13 cellular contexts compared by ENCODE assay signal in the genomic region with DNA sequence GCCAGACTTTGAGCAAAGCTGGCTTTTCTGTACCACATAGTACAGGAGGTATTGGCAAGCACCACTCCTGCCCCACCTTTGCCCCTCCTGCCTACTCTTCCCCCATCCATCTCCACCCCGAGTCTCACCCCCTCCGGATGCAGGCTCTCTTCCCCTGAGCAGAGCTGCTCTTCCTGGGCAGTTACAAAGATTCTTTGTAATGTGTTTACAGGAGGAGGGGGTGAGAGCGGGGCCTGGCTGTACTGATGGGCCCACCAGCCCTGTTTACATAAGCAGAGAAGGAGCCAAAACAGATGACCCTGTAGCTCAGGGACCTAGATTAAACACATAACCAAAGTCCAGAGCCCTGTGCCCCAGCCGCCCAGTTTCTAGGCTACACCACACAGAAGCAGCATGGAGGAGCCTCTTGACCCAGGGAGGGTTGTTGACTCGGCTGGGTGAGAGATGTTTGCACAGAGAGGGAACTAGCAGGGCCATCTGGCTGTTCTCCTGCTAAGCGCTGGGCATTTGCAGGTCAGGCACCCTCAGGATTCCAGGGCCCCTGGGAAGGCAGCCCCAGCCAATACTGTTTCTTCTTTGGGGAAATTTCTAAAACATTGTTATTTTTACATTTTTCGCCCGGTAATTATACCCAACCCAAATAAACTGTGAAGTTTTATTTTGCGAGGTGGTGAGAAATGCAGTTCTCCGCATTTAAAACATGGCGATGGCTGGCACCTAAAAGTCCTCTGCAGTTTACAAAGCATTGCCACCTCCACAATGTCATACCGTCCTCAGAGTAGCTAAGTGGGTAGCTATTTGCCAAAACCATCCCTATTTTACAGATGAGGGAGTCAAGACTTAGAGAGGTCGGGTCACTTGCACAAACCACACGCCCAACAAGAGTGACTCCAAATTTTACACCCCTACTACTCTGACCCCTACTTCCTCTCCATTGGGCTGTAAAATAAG. TPM values are rescaled to one million over a fixed set of nuclear protein-coding genes. Genes with fewer than 3 reads are reported as not detected.
DNase-seq lines count a peak whose midpoint lies in the region; ATAC-seq and TF ChIP-seq lines count a peak whose summit lies in the region.
"Had no signal": no experiment of that assay in that cellular context is flagged by ENCODE, and none has a peak within 500 bp of the region (broad histone marks: within the 10 kb centered on the region; RNA-seq: fewer than 3 reads in every experiment).

No MANE protein-coding gene starts in this region.

- intact Hi-C loops in sigmoid colon (cut with DNase I) = no loop called here

- H3K27ac ChIP-seq in SJCRH30 = no peak overlapping the region
- no peak overlapping the region for H3K27ac ChIP-seq in sigmoid colon
- H3K27ac ChIP-seq: epithelial cell of prostate, PC-9 had no signal

- H3K9me3 ChIP-seq in SJCRH30 (replicated peaks) (no peaks in the 10 kb centered on the region), sigmoid colon (no peaks in the 10 kb centered on the region), MG63 (no peaks in the 10 kb centered on the region)

- no peak for TF ChIP-seq CTCF in sigmoid colon (IDR thresholded peaks at IDR 0.05)

- H3K4me3 ChIP-seq in SJCRH30 (no peak overlapping the region), sigmoid colon (no peak overlapping the region), MG63 (no peak overlapping the region)
- H3K4me3 ChIP-seq: PC-9 had no signal

- no peak for TF ChIP-seq POLR2A in sigmoid colon (IDR thresholded peaks at IDR 0.05)

- H3K36me3 ChIP-seq in SJCRH30 = no peaks in the 10 kb centered on the region
- H3K36me3 ChIP-seq in sigmoid colon = no peaks in the 10 kb centered on the region
- H3K36me3 ChIP-seq in MG63 = no peaks in the 10 kb centered on the region

- peak; percentile 98 for DNase-seq in NCI-H1092 treated with DMSO at 0.1 percent for 48 hours (lab: John Stamatoyannopoulos, UW)
- peak; percentile 26 to 47 for DNase-seq in SJCRH30
- DNase-seq in islet precursor cell = peak; percentile 68
- peak; percentile 25 for DNase-seq in sigmoid colon
- no peak for DNase-seq in MG63
- DNase-seq: activated CD4-positive, alpha-beta T cell treated with anti-CD3 and anti-CD28 coated beads for 1 hour; PC-9; stimulated activated naive CD8-positive, alpha-beta T cell treated with anti-CD3 and anti-CD28 coated beads, Interleukin-15, amount 100 ng/mL, for 72 hours had no signal

- H3K27me3 ChIP-seq in SJCRH30 (no peaks in the 10 kb centered on the region), sigmoid colon (no peaks in the 10 kb centered on the region), MG63 (no peaks in the 10 kb centered on the region)

- no peak for TF ChIP-seq EP300 in sigmoid colon (IDR thresholded peaks at IDR 0.05)

- WGBS in sigmoid colon, 2 donors = 14 to 48% methylated on average over 14 of the region's 14 CpGs

- ATAC-seq in GM18873 (IDR thresholded peaks at IDR 0.05; ENCODE audit: low FRiP score, unreplicated experiment) (no peak), HG02763 (IDR thresholded peaks at IDR 0.05; ENCODE audit: unreplicated experiment) (no peak), HG02759 (IDR thresholded peaks at IDR 0.05; ENCODE audit: unreplicated experiment) (no peak)
- ATAC-seq: activated naive CD4-positive, alpha-beta T cell treated with anti-CD3 and anti-CD28 coated beads, Interleukin-2, amount 50 U/mL, for 72 hours; stimulated activated naive CD8-positive, alpha-beta T cell treated with anti-CD3 and anti-CD28 coated beads, Interleukin-15, amount 100 ng/mL, for 72 hours had no signal

- H3K4me1 ChIP-seq in SJCRH30 = no peaks in the 10 kb centered on the region
- H3K4me1 ChIP-seq in sigmoid colon = no peaks in the 10 kb centered on the region

RNA-seq across cellular contexts. Expression of a gene that starts 11.4 kb away (rescaled TPM):
- total RNA-seq in SJCRH30 (2014; rRNA removed; shearing (Covaris generic)) = 17.7 and 20.0 TPM in 2 replicates
- total RNA-seq in sigmoid colon = 10 to 100 TPM; 27.8 to 32.7 (median 31.6) TPM
- 10 to 100 TPM in 2 of 3 donors, 1 to 10 TPM in 1; 8.4 to 22.4 (median 11.3) TPM for polyA plus RNA-seq in sigmoid colon
- 8.6 and 14.5 TPM in 2 replicates for total RNA-seq in MG63 (2014; rRNA removed; shearing (Covaris generic); ENCODE audit: low replicate concordance)

RNA-seq across cellular contexts. Expression of a gene that starts 28.2 kb away (rescaled TPM):
- total RNA-seq in SJCRH30 (2014; rRNA removed; shearing (Covaris generic)) = 0.10 TPM in 1 of 2 replicates, not detected in the other
- total RNA-seq in sigmoid colon = 10 to 100 TPM in 1 of 4 donors, 1 to 10 TPM in 2, under 1 TPM in 1; 0.66 to 17.1 (median 4.1) TPM
- 10 to 100 TPM in 1 of 3 donors, 1 to 10 TPM in 2; 4.6 to 10.2 (median 7.9) TPM for polyA plus RNA-seq in sigmoid colon
- total RNA-seq in MG63 (2014; rRNA removed; shearing (Covaris generic); ENCODE audit: low replicate concordance) = not detected in 2 replicates
- total RNA-seq: PC-9 had no signal

RNA-seq across cellular contexts. Expression of a gene that starts 45.6 kb away (rescaled TPM):
- 15.1 and 17.9 TPM in 2 replicates for total RNA-seq in SJCRH30 (2014; rRNA removed; shearing (Covaris generic))
- total RNA-seq in sigmoid colon = 10 to 100 TPM; 14.7 to 21.8 (median 17.4) TPM
- polyA plus RNA-seq in sigmoid colon = 1 to 10 TPM; 4.2 to 4.3 (median 4.2) TPM
- 3.6 and 6.3 TPM in 2 replicates for total RNA-seq in MG63 (2014; rRNA removed; shearing (Covaris generic); ENCODE audit: low replicate concordance)
